Comparison of ENCODE assay signal across 8 cellular contexts in genomic region chr19:34269489-34269888, GRCh38. TPM values are rescaled to one million over a fixed set of nuclear protein-coding genes. Genes with fewer than 3 reads are reported as not detected.
DNase-seq lines count a peak whose midpoint lies in the region; ATAC-seq and TF ChIP-seq lines count a peak whose summit lies in the region.

No MANE protein-coding gene starts in this region.

- DNase-seq in DND-41 (no peak), osteoblast (ENCODE audit: insufficient read length, low spot score, missing footprints) (no peak), HK-2 (ENCODE audit: unreplicated experiment) (no peak), SW480 (ENCODE audit: low spot score) (no peak), amygdala (lab: John Stamatoyannopoulos, UW) (no peak)
- DNase-seq in effector memory CD8-positive, alpha-beta T cell = no peak

- H3K9me3 Mint-ChIP-seq in effector memory CD8-positive, alpha-beta T cell = no peaks in the 10 kb centered on the region

- peaks cover 4% of the 10 kb centered on the region; the same call in 1 of the 2 replicates for H3K79me2 ChIP-seq in DND-41 (ENCODE audit: insufficient read depth, low read length)
- peaks cover 2% of the 10 kb centered on the region; the same call in 1 of the 2 replicates for H3K79me2 ChIP-seq in OCI-LY3 (ENCODE audit: low read length)
- peaks cover 83% of the 10 kb centered on the region for H3K79me2 ChIP-seq in osteoblast (ENCODE audit: insufficient read depth, low read length)

- peaks cover 13% of the 10 kb centered on the region for H3K36me3 Mint-ChIP-seq in effector memory CD8-positive, alpha-beta T cell (ENCODE audit: insufficient read depth)

- H4K20me1 ChIP-seq in DND-41 (ENCODE audit: insufficient read depth, low read length) (peaks cover 17% of the 10 kb centered on the region), OCI-LY3 (ENCODE audit: insufficient read depth, low read length) (peaks cover 3% of the 10 kb centered on the region; the same call in 1 of the 2 replicates), osteoblast (ENCODE audit: insufficient read depth, low read length) (no peaks in the 10 kb centered on the region)

- ATAC-seq in DND-41 (ENCODE audit: insufficient read depth, low read depth) (no peak), GM21619 (IDR thresholded peaks at IDR 0.05; ENCODE audit: unreplicated experiment) (no peak)
- ATAC-seq in effector memory CD8-positive, alpha-beta T cell (replicated peaks) = no peak

- H3K4me3 Mint-ChIP-seq in effector memory CD8-positive, alpha-beta T cell = peak overlapping the region; percentile 66 to 69

- TF ChIP-seq CTCF in DND-41 (IDR thresholded peaks at IDR 0.05; ENCODE audit: borderline replicate concordance, extremely low read depth, low read length, poor library complexity, severe bottlenecking) (no peak), OCI-LY3 (IDR thresholded peaks at IDR 0.05; ENCODE audit: low read depth, low read length) (no peak), osteoblast (IDR thresholded peaks at IDR 0.05; ENCODE audit: extremely low read depth, low read depth, low read length) (no peak)

- H3K4me3 ChIP-seq in DND-41 (ENCODE audit: low read depth in 1 of 2, low read length in 2 of 2) = no peak overlapping the region
- peak overlapping the region; percentile 62 for H3K4me3 ChIP-seq in OCI-LY3 (ENCODE audit: low read length)
- H3K4me3 ChIP-seq in osteoblast (ENCODE audit: insufficient read depth, low read length) = no peak overlapping the region

- no peaks in the 10 kb centered on the region for H3K27me3 Mint-ChIP-seq in effector memory CD8-positive, alpha-beta T cell

- H3K27ac ChIP-seq in DND-41 (ENCODE audit: low read length) = no peak overlapping the region
- H3K27ac ChIP-seq in OCI-LY3 (ENCODE audit: low read length) = peak overlapping the region; percentile 77
- peak overlapping the region; percentile 68 for H3K27ac ChIP-seq in osteoblast (ENCODE audit: low read depth, low read length)

- H3K27ac Mint-ChIP-seq in effector memory CD8-positive, alpha-beta T cell = peak overlapping the region; percentile 90 to 95

- H3K9me3 ChIP-seq in DND-41 (ENCODE audit: insufficient read depth, low read length, severe bottlenecking) (no peaks in the 10 kb centered on the region), OCI-LY3 (ENCODE audit: insufficient read depth, low read length) (no peaks in the 10 kb centered on the region), osteoblast (ENCODE audit: low read depth, low read length) (no peaks in the 10 kb centered on the region)

- no peaks in the 10 kb centered on the region for H3K27me3 ChIP-seq in DND-41 (ENCODE audit: insufficient read depth, low read length, poor library complexity)
- H3K27me3 ChIP-seq in OCI-LY3 (ENCODE audit: low read depth, low read length) = no peaks in the 10 kb centered on the region
- H3K27me3 ChIP-seq in osteoblast (ENCODE audit: insufficient read depth, low read length) = no peaks in the 10 kb centered on the region

- no peak overlapping the region for H2AFZ ChIP-seq in DND-41 (ENCODE audit: low read depth, low read length)
- H2AFZ ChIP-seq in OCI-LY3 (ENCODE audit: low read depth, low read length) = peak overlapping the region; percentile 76
- peak overlapping the region; percentile 89 for H2AFZ ChIP-seq in osteoblast (ENCODE audit: low read length)

- H3K4me2 ChIP-seq in DND-41 (ENCODE audit: insufficient read depth, low read length) (peak overlapping the region; percentile 24; the same call in 1 of the 2 replicates), OCI-LY3 (ENCODE audit: low read length) (peak overlapping the region; percentile 87), osteoblast (ENCODE audit: insufficient read depth, low read length) (peak overlapping the region; percentile 58)

- H3K36me3 ChIP-seq in DND-41 (ENCODE audit: insufficient read depth, low read length) (no peaks in the 10 kb centered on the region), OCI-LY3 (replicated peaks; ENCODE audit: low read depth, low read length) (no peaks in the 10 kb centered on the region), osteoblast (ENCODE audit: insufficient read depth, low read length) (no peaks in the 10 kb centered on the region)

- H3K4me1 ChIP-seq in DND-41 (ENCODE audit: insufficient read depth, low read length) (peaks cover 10% of the 10 kb centered on the region), OCI-LY3 (ENCODE audit: low read length) (peaks cover 16% of the 10 kb centered on the region), osteoblast (ENCODE audit: insufficient read depth, low read length) (peaks cover 46% of the 10 kb centered on the region)

- H3K9ac ChIP-seq in DND-41 (ENCODE audit: low read depth, low read length) (no peak overlapping the region), OCI-LY3 (ENCODE audit: low read length) (peak overlapping the region; percentile 66)

- peaks cover 47 to 49% of the 10 kb centered on the region in 2 donors for H3K4me1 Mint-ChIP-seq in effector memory CD8-positive, alpha-beta T cell (ENCODE audit: low read depth in 2 of 2)

RNA-seq across cellular contexts. Expression of gene GARRE1, which starts 15.1 kb away (rescaled TPM):
- 25.0 and 29.8 TPM in 2 replicates for total RNA-seq in osteoblast

Comparison
In these comparisons a context has a peak if more than half of its experiments do, and no peak if none do; other contexts are left out.
1. H3K4me2 ChIP-seq: peak in every context shown above with its lines; median percentile 87 in OCI-LY3; 58 in osteoblast; 24 in DND-41.